ENCODE assay signal across 1 cellular context in the genomic region with DNA sequence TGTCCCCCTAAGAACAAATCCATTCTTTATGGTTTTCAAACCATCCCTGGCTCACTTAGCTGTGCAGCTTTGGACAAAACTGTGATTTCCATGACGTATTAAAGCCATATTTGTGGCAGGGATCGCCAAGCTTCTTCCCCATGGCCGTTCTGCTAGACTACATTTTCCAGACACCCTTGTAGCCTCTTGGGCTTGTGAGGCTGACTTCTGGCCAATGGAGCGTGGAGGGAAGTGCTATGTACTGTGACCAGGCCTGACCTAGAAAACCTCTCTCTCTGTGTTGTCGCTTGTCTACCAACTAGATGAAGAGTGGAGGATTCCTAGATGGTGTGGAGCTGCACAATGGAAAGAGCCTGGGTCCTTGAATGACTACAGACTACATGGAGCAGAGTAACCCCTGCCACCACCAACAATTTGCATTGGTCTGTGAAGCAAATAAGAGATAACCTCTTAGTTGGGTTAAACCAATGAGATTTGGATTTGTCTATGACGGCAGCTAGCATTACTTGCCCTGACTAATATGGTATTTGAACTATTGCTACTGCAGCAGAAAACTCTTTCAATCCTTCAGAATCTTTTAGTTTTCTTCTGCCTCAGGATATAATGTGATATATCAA.
A peak's percentile ranks its signal among the peaks of the same experiment; 100 is the strongest.
TF ChIP-seq lines count a peak whose summit lies in the region.

No MANE protein-coding gene starts in this region.

TF ChIP-seq in GM12878, 131 proteins besides CTCF, POLR2A, EP300 and RAD21 (continued from another document and continues in another):
- TF ChIP-seq, protein P1, sequence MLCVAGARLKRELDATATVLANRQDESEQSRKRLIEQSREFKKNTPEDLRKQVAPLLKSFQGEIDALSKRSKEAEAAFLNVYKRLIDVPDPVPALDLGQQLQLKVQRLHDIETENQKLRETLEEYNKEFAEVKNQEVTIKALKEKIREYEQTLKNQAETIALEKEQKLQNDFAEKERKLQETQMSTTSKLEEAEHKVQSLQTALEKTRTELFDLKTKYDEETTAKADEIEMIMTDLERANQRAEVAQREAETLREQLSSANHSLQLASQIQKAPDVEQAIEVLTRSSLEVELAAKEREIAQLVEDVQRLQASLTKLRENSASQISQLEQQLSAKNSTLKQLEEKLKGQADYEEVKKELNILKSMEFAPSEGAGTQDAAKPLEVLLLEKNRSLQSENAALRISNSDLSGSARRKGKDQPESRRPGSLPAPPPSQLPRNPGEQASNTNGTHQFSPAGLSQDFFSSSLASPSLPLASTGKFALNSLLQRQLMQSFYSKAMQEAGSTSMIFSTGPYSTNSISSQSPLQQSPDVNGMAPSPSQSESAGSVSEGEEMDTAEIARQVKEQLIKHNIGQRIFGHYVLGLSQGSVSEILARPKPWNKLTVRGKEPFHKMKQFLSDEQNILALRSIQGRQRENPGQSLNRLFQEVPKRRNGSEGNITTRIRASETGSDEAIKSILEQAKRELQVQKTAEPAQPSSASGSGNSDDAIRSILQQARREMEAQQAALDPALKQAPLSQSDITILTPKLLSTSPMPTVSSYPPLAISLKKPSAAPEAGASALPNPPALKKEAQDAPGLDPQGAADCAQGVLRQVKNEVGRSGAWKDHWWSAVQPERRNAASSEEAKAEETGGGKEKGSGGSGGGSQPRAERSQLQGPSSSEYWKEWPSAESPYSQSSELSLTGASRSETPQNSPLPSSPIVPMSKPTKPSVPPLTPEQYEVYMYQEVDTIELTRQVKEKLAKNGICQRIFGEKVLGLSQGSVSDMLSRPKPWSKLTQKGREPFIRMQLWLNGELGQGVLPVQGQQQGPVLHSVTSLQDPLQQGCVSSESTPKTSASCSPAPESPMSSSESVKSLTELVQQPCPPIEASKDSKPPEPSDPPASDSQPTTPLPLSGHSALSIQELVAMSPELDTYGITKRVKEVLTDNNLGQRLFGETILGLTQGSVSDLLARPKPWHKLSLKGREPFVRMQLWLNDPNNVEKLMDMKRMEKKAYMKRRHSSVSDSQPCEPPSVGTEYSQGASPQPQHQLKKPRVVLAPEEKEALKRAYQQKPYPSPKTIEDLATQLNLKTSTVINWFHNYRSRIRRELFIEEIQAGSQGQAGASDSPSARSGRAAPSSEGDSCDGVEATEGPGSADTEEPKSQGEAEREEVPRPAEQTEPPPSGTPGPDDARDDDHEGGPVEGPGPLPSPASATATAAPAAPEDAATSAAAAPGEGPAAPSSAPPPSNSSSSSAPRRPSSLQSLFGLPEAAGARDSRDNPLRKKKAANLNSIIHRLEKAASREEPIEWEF (IDR thresholded peaks at IDR 0.05; ENCODE audit: insufficient replicate concordance, low read depth, low read length): no peak
- TF ChIP-seq SREBF1 (IDR thresholded peaks at IDR 0.05; ENCODE audit: low read length) (no peak), SUZ12 (IDR thresholded peaks at IDR 0.05; ENCODE audit: unreplicated experiment) (no peak), ASH2L (IDR thresholded peaks at IDR 0.05; ENCODE audit: borderline replicate concordance, low read depth) (no peak), PAX5 (IDR thresholded peaks at IDR 0.05; ENCODE audit: borderline replicate concordance, low read depth, low read length) (peak; percentile 80), MYC (IDR thresholded peaks at IDR 0.05; ENCODE audit: insufficient read depth, insufficient read length, insufficient replicate concordance, low read length, severe bottlenecking) (no peak), MYB (IDR thresholded peaks at IDR 0.05; ENCODE audit: borderline replicate concordance, low read depth, low read length) (no peak), LARP7 (IDR thresholded peaks at IDR 0.05) (no peak), RELA (IDR thresholded peaks at IDR 0.05; ENCODE audit: borderline replicate concordance, partially characterized antibody) (no peak), CHD2 (IDR thresholded peaks at IDR 0.05; ENCODE audit: borderline replicate concordance, low read depth, low read length) (no peak), SMAD1 (IDR thresholded peaks at IDR 0.05; ENCODE audit: low read depth, partially characterized antibody) (no peak), SP1 (IDR thresholded peaks at IDR 0.05; ENCODE audit: low read depth, low read length) (no peak), CHD4 (IDR thresholded peaks at IDR 0.05) (no peak), ZNF274 (IDR thresholded peaks at IDR 0.05; ENCODE audit: insufficient read depth, insufficient read length) (no peak), CREM (IDR thresholded peaks at IDR 0.05; ENCODE audit: low read depth) (no peak), FOXK2 (IDR thresholded peaks at IDR 0.05) (no peak), KLF5 (IDR thresholded peaks at IDR 0.05; ENCODE audit: partially characterized antibody) (no peak), SPI1 (IDR thresholded peaks at IDR 0.05; ENCODE audit: borderline replicate concordance, insufficient read depth, low read depth, low read length) (peak; percentile 31; the same call in 1 of the 2 replicates), YBX1 (IDR thresholded peaks at IDR 0.05) (no peak), NR2F1 (conservative IDR thresholded peaks at IDR 0.05) (no peak), IKZF1 (conservative IDR thresholded peaks at IDR 0.05) (peak; percentile 66; the same call in 1 of the 2 replicates), HDAC6 (IDR thresholded peaks at IDR 0.05; ENCODE audit: unreplicated experiment) (no peak), MEF2A (IDR thresholded peaks at IDR 0.05; ENCODE audit: insufficient read depth, low read depth, low read length) (no peak)
- TF ChIP-seq, protein P2, sequence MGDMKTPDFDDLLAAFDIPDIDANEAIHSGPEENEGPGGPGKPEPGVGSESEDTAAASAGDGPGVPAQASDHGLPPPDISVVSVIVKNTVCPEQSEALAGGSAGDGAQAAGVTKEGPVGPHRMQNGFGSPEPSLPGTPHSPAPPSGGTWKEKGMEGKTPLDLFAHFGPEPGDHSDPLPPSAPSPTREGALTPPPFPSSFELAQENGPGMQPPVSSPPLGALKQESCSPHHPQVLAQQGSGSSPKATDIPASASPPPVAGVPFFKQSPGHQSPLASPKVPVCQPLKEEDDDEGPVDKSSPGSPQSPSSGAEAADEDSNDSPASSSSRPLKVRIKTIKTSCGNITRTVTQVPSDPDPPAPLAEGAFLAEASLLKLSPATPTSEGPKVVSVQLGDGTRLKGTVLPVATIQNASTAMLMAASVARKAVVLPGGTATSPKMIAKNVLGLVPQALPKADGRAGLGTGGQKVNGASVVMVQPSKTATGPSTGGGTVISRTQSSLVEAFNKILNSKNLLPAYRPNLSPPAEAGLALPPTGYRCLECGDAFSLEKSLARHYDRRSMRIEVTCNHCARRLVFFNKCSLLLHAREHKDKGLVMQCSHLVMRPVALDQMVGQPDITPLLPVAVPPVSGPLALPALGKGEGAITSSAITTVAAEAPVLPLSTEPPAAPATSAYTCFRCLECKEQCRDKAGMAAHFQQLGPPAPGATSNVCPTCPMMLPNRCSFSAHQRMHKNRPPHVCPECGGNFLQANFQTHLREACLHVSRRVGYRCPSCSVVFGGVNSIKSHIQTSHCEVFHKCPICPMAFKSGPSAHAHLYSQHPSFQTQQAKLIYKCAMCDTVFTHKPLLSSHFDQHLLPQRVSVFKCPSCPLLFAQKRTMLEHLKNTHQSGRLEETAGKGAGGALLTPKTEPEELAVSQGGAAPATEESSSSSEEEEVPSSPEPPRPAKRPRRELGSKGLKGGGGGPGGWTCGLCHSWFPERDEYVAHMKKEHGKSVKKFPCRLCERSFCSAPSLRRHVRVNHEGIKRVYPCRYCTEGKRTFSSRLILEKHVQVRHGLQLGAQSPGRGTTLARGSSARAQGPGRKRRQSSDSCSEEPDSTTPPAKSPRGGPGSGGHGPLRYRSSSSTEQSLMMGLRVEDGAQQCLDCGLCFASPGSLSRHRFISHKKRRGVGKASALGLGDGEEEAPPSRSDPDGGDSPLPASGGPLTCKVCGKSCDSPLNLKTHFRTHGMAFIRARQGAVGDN (IDR thresholded peaks at IDR 0.05): no peak
- TF ChIP-seq, protein P3, sequence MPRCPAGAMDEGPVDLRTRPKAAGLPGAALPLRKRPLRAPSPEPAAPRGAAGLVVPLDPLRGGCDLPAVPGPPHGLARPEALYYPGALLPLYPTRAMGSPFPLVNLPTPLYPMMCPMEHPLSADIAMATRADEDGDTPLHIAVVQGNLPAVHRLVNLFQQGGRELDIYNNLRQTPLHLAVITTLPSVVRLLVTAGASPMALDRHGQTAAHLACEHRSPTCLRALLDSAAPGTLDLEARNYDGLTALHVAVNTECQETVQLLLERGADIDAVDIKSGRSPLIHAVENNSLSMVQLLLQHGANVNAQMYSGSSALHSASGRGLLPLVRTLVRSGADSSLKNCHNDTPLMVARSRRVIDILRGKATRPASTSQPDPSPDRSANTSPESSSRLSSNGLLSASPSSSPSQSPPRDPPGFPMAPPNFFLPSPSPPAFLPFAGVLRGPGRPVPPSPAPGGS (IDR thresholded peaks at IDR 0.05; ENCODE audit: borderline replicate concordance, insufficient read depth, low read depth, low read length, poor library complexity, severe bottlenecking): no peak
- TF ChIP-seq, protein P4, sequence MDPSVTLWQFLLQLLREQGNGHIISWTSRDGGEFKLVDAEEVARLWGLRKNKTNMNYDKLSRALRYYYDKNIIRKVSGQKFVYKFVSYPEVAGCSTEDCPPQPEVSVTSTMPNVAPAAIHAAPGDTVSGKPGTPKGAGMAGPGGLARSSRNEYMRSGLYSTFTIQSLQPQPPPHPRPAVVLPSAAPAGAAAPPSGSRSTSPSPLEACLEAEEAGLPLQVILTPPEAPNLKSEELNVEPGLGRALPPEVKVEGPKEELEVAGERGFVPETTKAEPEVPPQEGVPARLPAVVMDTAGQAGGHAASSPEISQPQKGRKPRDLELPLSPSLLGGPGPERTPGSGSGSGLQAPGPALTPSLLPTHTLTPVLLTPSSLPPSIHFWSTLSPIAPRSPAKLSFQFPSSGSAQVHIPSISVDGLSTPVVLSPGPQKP (IDR thresholded peaks at IDR 0.05; ENCODE audit: low read depth, low read length): no peak
- TF ChIP-seq, protein P5, sequence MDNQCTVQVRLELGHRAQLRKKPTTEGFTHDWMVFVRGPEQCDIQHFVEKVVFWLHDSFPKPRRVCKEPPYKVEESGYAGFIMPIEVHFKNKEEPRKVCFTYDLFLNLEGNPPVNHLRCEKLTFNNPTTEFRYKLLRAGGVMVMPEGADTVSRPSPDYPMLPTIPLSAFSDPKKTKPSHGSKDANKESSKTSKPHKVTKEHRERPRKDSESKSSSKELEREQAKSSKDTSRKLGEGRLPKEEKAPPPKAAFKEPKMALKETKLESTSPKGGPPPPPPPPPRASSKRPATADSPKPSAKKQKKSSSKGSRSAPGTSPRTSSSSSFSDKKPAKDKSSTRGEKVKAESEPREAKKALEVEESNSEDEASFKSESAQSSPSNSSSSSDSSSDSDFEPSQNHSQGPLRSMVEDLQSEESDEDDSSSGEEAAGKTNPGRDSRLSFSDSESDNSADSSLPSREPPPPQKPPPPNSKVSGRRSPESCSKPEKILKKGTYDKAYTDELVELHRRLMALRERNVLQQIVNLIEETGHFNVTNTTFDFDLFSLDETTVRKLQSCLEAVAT (IDR thresholded peaks at IDR 0.05): no peak
- TF ChIP-seq, protein P6, sequence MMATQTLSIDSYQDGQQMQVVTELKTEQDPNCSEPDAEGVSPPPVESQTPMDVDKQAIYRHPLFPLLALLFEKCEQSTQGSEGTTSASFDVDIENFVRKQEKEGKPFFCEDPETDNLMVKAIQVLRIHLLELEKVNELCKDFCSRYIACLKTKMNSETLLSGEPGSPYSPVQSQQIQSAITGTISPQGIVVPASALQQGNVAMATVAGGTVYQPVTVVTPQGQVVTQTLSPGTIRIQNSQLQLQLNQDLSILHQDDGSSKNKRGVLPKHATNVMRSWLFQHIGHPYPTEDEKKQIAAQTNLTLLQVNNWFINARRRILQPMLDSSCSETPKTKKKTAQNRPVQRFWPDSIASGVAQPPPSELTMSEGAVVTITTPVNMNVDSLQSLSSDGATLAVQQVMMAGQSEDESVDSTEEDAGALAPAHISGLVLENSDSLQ (IDR thresholded peaks at IDR 0.05): peak; percentile 71
- TF ChIP-seq, protein P7, sequence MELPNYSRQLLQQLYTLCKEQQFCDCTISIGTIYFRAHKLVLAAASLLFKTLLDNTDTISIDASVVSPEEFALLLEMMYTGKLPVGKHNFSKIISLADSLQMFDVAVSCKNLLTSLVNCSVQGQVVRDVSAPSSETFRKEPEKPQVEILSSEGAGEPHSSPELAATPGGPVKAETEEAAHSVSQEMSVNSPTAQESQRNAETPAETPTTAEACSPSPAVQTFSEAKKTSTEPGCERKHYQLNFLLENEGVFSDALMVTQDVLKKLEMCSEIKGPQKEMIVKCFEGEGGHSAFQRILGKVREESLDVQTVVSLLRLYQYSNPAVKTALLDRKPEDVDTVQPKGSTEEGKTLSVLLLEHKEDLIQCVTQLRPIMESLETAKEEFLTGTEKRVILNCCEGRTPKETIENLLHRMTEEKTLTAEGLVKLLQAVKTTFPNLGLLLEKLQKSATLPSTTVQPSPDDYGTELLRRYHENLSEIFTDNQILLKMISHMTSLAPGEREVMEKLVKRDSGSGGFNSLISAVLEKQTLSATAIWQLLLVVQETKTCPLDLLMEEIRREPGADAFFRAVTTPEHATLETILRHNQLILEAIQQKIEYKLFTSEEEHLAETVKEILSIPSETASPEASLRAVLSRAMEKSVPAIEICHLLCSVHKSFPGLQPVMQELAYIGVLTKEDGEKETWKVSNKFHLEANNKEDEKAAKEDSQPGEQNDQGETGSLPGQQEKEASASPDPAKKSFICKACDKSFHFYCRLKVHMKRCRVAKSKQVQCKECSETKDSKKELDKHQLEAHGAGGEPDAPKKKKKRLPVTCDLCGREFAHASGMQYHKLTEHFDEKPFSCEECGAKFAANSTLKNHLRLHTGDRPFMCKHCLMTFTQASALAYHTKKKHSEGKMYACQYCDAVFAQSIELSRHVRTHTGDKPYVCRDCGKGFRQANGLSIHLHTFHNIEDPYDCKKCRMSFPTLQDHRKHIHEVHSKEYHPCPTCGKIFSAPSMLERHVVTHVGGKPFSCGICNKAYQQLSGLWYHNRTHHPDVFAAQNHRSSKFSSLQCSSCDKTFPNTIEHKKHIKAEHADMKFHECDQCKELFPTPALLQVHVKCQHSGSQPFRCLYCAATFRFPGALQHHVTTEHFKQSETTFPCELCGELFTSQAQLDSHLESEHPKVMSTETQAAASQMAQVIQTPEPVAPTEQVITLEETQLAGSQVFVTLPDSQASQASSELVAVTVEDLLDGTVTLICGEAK (IDR thresholded peaks at IDR 0.05; ENCODE audit: borderline replicate concordance): no peak
- TF ChIP-seq, protein P8, sequence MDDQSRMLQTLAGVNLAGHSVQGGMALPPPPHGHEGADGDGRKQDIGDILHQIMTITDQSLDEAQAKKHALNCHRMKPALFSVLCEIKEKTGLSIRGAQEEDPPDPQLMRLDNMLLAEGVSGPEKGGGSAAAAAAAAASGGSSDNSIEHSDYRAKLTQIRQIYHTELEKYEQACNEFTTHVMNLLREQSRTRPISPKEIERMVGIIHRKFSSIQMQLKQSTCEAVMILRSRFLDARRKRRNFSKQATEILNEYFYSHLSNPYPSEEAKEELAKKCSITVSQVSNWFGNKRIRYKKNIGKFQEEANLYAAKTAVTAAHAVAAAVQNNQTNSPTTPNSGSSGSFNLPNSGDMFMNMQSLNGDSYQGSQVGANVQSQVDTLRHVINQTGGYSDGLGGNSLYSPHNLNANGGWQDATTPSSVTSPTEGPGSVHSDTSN (IDR thresholded peaks at IDR 0.05; ENCODE audit: insufficient replicate concordance, low read depth, low read length): no peak
